Comparison of ENCODE assay signal across 11 cellular contexts in genomic region chr15:45715528-45715927, GRCh38.
DNase-seq lines count a peak whose midpoint lies in the region; ATAC-seq, FAIRE-seq and TF ChIP-seq lines count a peak whose summit lies in the region.
"Had no signal": no experiment of that assay in that cellular context is flagged by ENCODE, and none has a peak within 500 bp of the region (broad histone marks: within the 10 kb centered on the region; RNA-seq: fewer than 3 reads in every experiment).

No MANE protein-coding gene starts in this region.

- peaks cover 0 to 2% (median 0%) of the 10 kb centered on the region in 4 experiments; a peak in 2 of 7 replicates for H3K4me1 ChIP-seq in H1 (replicated peaks in 1 of 4; ENCODE audit: control insufficient read depth in 3 of 4, insufficient read depth in 4 of 4, low read length in 3 of 4)
- peaks cover 0 to 6% of the 10 kb centered on the region in 2 donors for H3K4me1 ChIP-seq in thoracic aorta (ENCODE audit: control insufficient read depth in 1 of 2, low read depth in 2 of 2)
- peaks cover 0 to 10% (median 5%) of the 10 kb centered on the region in 4 donors for H3K4me1 ChIP-seq in tibial artery

- no peak overlapping the region for H3K4ac ChIP-seq in H1 (replicated peaks; ENCODE audit: insufficient read length, low read depth, low read length)

- no peak overlapping the region for H3K14ac ChIP-seq in H1 (ENCODE audit: insufficient read length)

- no peak for TF ChIP-seq POLR2A in H1 (IDR thresholded peaks at IDR 0.05; ENCODE audit: control extremely low read depth in 1 of 2, low read depth in 2 of 2, low read length in 2 of 2)

- H3K27ac ChIP-seq in H1 (ENCODE audit: low read depth, low read length) = no peak overlapping the region
- no peak overlapping the region for H3K27ac ChIP-seq in thoracic aorta
- H3K27ac ChIP-seq in tibial artery = no peak overlapping the region

- H3K27me3 Mint-ChIP-seq in T-cell = peaks cover 20 to 26% of the 10 kb centered on the region in 2 donors

- peak; percentile 38 to 42 for TF ChIP-seq RAD21 in H1 (IDR thresholded peaks at IDR 0.05 in 1 of 2, conservative IDR thresholded peaks at IDR 0.05 in 1 of 2; ENCODE audit: low read depth in 2 of 2, low read length in 2 of 2)

- H3K36me3 ChIP-seq in H1 (ENCODE audit: control insufficient read depth in 2 of 4, insufficient read depth in 4 of 4, low read length in 3 of 4) (no peaks in the 10 kb centered on the region), thoracic aorta (no peaks in the 10 kb centered on the region), tibial artery (no peaks in the 10 kb centered on the region)

- POLR2A ChIA-PET in H1 (lab: Charles Lee; ENCODE audit: partially characterized antibody) = interaction anchor here (1.1 kb wide), 1 partner anchor 70 kb away, joined by 3 read pairs; no protein-coding TSS in a partner anchor
- POLR2A ChIA-PET in T-cell (lab: Charles Lee) = no interaction called here

- H2BK20ac ChIP-seq in H1 (ENCODE audit: low read length) = no peak overlapping the region

- H3K56ac ChIP-seq in H1 (replicated peaks; ENCODE audit: insufficient read length, low read depth, low read length) = no peak overlapping the region

- no peak overlapping the region for H2BK15ac ChIP-seq in H1 (ENCODE audit: low read length)

- no peaks in the 10 kb centered on the region for H3K79me2 ChIP-seq in H1 (ENCODE audit: control insufficient read depth in 1 of 2, insufficient read depth in 2 of 2, low read length in 2 of 2)

- H3K4me1 Mint-ChIP-seq in T-cell = peaks cover 0 to 5% (median 0%) of the 10 kb centered on the region in 3 donors

- no peak for ATAC-seq in thoracic aorta (ENCODE audit: insufficient number of reproducible peaks, low FRiP score, low read depth)
- ATAC-seq in T-cell (replicated peaks in 1 of 4) = no peak
- ATAC-seq in GM19324 (IDR thresholded peaks at IDR 0.05; ENCODE audit: low FRiP score, unreplicated experiment) = no peak

- no peaks in the 10 kb centered on the region for H3K79me1 ChIP-seq in H1 (ENCODE audit: low read depth, low read length)

- CTCF ChIA-PET in H1 (lab: Charles Lee; ENCODE audit: partially characterized antibody) (interaction anchor here (0.5 to 6.8 kb wide), 41 partner anchors 7 to 594 kb away, joined by 3 to 89 read pairs (median 4); no protein-coding TSS in a partner anchor), T-cell (lab: Charles Lee) (interaction anchor here in 1 of 2 donors (0.7 to 1.1 kb wide), 2 partner anchors 10 to 209 kb away, joined by 3 to 4 read pairs; no protein-coding TSS in a partner anchor)

- WGBS in H1 (ENCODE audit: extremely low coverage in 1 of 2, insufficient coverage in 1 of 2, insufficient read length in 1 of 2, insufficient replicate concordance in 2 of 2, low coverage in 1 of 2, low lambda C conversion rate in 2 of 2, missing lambda C conversion rate in 1 of 2), 2 experiments = 100% methylated on average over 1 of the region's 1 CpG; no CpG with 5 or more reads in 1 of the 2 experiments

- TF ChIP-seq CTCF in H1 (IDR thresholded peaks at IDR 0.05; ENCODE audit: control extremely low read depth in 1 of 3, insufficient read depth in 1 of 3, low read depth in 1 of 3, low read length in 3 of 3) (peak in 2 of 3 experiments; percentile 21 to 27; a peak in 2 of 4 replicates), thoracic aorta (IDR thresholded peaks at IDR 0.05) (peak; percentile 24), tibial artery (IDR thresholded peaks at IDR 0.05) (peak in 1 of 2 experiments; percentile 8)

- H3K4me3 ChIP-seq in H1 (ENCODE audit: extremely low read depth in 1 of 4, insufficient read depth in 2 of 4, low read depth in 3 of 4, low read length in 4 of 4) (no peak overlapping the region), thoracic aorta (no peak overlapping the region), tibial artery (no peak overlapping the region)
- H3K4me3 ChIP-seq: lung had no signal

- H2BK120ac ChIP-seq in H1 (replicated peaks; ENCODE audit: low read depth, low read length) = no peak overlapping the region

- H3K4me3 Mint-ChIP-seq in T-cell = no peak overlapping the region
- H3K4me3 Mint-ChIP-seq: activated naive CD8-positive, alpha-beta T cell; CD14-positive monocyte had no signal

- intact Hi-C loops in tibial artery (cut with DNase I; ENCODE audit: low total_unique reads) = no loop called here

- no peak overlapping the region for H3K23ac ChIP-seq in H1 (ENCODE audit: insufficient read length)

- H3K9me3 ChIP-seq in H1 (ENCODE audit: insufficient read depth in 2 of 2, low read depth in 1 of 2, low read length in 1 of 2) (no peaks in the 10 kb centered on the region), thoracic aorta (no peaks in the 10 kb centered on the region), tibial artery (no peaks in the 10 kb centered on the region)

- H3K4me2 ChIP-seq in H1 (ENCODE audit: insufficient read depth in 1 of 2, low read depth in 2 of 2, low read length in 2 of 2) = no peak overlapping the region

- no peak overlapping the region for H2BK5ac ChIP-seq in H1 (ENCODE audit: low read depth, low read length)

- DNase-seq in SIG-M5 treated with dmso at 0.1 percent for 504 hours (lab: John Stamatoyannopoulos, UW; ENCODE audit: unreplicated experiment) = peak; percentile 48
- DNase-seq in SIG-M5 (lab: John Stamatoyannopoulos, UW) = no peak
- peak; percentile 3 for DNase-seq in NCI-H526 treated with DMSO at 0.1 percent for 48 hours (lab: John Stamatoyannopoulos, UW)
- no peak for DNase-seq in H1 (ENCODE audit: low read depth in 1 of 2, low spot score in 2 of 2)
- DNase-seq in thoracic aorta (ENCODE audit: low spot score) = no peak
- no peak for DNase-seq in T-cell
- no peak for DNase-seq in tibial artery

- H3K36me3 Mint-ChIP-seq in T-cell = no peaks in the 10 kb centered on the region
- H3K36me3 Mint-ChIP-seq: activated naive CD8-positive, alpha-beta T cell; CD14-positive monocyte had no signal

- H4K5ac ChIP-seq in H1 (ENCODE audit: insufficient read length, low read depth, low read length) = no peak overlapping the region

- no peak overlapping the region for H2AK5ac ChIP-seq in H1 (ENCODE audit: low read depth, low read length)

- no peak overlapping the region for H3K27ac Mint-ChIP-seq in T-cell
- H3K27ac Mint-ChIP-seq: activated naive CD8-positive, alpha-beta T cell had no signal

- no peaks in the 10 kb centered on the region; the same call in 1 of the 2 replicates for H3K23me2 ChIP-seq in H1 (ENCODE audit: low read depth, low read length)

- H3K27me3 ChIP-seq in H1 (replicated peaks in 1 of 4; ENCODE audit: control insufficient read depth in 3 of 4, extremely low read depth in 1 of 4, insufficient read depth in 3 of 4, low read length in 3 of 4) = no peaks in the 10 kb centered on the region
- H3K27me3 ChIP-seq in thoracic aorta (replicated peaks; ENCODE audit: insufficient read depth) = no peaks in the 10 kb centered on the region
- H3K27me3 ChIP-seq in tibial artery = no peaks in the 10 kb centered on the region

- FAIRE-seq in H1 (lab: Jason Lieb, UNC) = no peak

- TF ChIP-seq EP300 in H1 (IDR thresholded peaks at IDR 0.05; ENCODE audit: borderline replicate concordance in 1 of 2, low read depth in 2 of 2, low read length in 2 of 2) = no peak

- no peak overlapping the region for H3K9ac ChIP-seq in H1 (replicated peaks in 1 of 4; ENCODE audit: extremely low read depth in 1 of 4, low read depth in 3 of 4, low read length in 3 of 4)

- H2AFZ ChIP-seq in H1 (ENCODE audit: low read length) = no peak overlapping the region

- no peak overlapping the region for H2BK12ac ChIP-seq in H1 (ENCODE audit: low read depth, low read length)

- no peaks in the 10 kb centered on the region for H4K20me1 ChIP-seq in H1 (replicated peaks in 1 of 2; ENCODE audit: control insufficient read depth in 1 of 2, insufficient read depth in 2 of 2, low read length in 2 of 2)

- no peaks in the 10 kb centered on the region for H3K9me3 Mint-ChIP-seq in T-cell
- H3K9me3 Mint-ChIP-seq: CD14-positive monocyte had no signal

- H3K18ac ChIP-seq in H1 (ENCODE audit: extremely low read depth, low read length) = no peak overlapping the region

- no peak overlapping the region for H4K8ac ChIP-seq in H1 (ENCODE audit: extremely low read depth, insufficient read depth, low read length)

- no peak overlapping the region for H4K91ac ChIP-seq in H1 (replicated peaks; ENCODE audit: insufficient read length, low read length)

TF ChIP-seq in H1, 55 proteins besides CTCF, POLR2A, EP300 and RAD21 (continues in another document):
- TF ChIP-seq KDM1A (IDR thresholded peaks at IDR 0.05; ENCODE audit: borderline replicate concordance, low read length) = no peak
- TF ChIP-seq CBX5 (IDR thresholded peaks at IDR 0.05; ENCODE audit: low read depth, low read length) = no peak
- no peak for TF ChIP-seq RFX5 (IDR thresholded peaks at IDR 0.05; ENCODE audit: borderline replicate concordance, low read depth, low read length)
- TF ChIP-seq SIN3A (conservative IDR thresholded peaks at IDR 0.05 in 1 of 2, IDR thresholded peaks at IDR 0.05 in 1 of 2; ENCODE audit: low read depth in 1 of 2, low read length in 2 of 2) = no peak

Comparison
In these comparisons a context has a peak if more than half of its experiments do, and no peak if none do; other contexts are left out.
1. DNase-seq: peak in SIG-M5 treated with dmso at 0.1 percent for 504 hours (single experiment) and NCI-H526 treated with DMSO at 0.1 percent for 48 hours (single experiment); none in SIG-M5 (single experiment), H1 (0 of 2), thoracic aorta (single experiment), T-cell (0 of 34) and tibial artery (0 of 2).